Comparison of ENCODE assay signal across 8 cellular contexts in the genomic region with DNA sequence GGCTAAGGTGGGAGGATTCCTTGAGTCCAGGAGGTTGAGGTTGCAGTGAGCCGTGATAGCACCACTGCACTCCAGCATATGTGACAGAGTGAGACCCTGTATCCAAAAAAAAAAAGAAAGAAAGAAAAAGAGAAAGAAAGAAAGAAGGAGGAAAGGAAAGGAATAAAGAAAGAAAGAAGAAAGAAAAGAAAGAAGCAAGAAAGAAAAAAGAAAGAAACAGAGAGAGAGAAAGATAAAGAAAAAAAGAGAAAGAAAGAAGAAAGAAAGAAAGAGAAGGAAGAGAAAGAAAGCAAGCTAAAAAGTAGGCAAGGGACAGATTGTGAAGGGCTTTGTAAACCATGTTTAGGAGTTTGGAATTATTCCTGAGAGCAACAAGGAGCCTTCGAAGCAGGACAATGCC.
"Had no signal": no experiment of that assay in that cellular context is flagged by ENCODE, and none has a peak within 500 bp of the region (broad histone marks: within the 10 kb centered on the region; RNA-seq: fewer than 3 reads in every experiment).

No MANE protein-coding gene starts in this region.

- H3K4me3 Mint-ChIP-seq: H9, HFFc6, IgD-negative memory B cell had no signal

- H3K36me3 Mint-ChIP-seq: IgD-negative memory B cell had no signal

- H2AFZ ChIP-seq: GM23248 had no signal

- H3K4me1 Mint-ChIP-seq: IgD-negative memory B cell had no signal

- H3K9ac ChIP-seq: GM23248 had no signal

- H3K27ac Mint-ChIP-seq: H9, HFFc6 had no signal

- ATAC-seq: HepG2 had no signal

- DNase-seq: GM23248, H9, HCEC 1CT, HFFc6, KG1 had no signal

- H3K4me3 ChIP-seq: GM23248 had no signal

- H3K27ac ChIP-seq: GM23248, HL-60 had no signal

- H3K9me3 Mint-ChIP-seq: HFFc6 had no signal
